Comparison of ENCODE assay signal across 19 cellular contexts in the genomic region with DNA sequence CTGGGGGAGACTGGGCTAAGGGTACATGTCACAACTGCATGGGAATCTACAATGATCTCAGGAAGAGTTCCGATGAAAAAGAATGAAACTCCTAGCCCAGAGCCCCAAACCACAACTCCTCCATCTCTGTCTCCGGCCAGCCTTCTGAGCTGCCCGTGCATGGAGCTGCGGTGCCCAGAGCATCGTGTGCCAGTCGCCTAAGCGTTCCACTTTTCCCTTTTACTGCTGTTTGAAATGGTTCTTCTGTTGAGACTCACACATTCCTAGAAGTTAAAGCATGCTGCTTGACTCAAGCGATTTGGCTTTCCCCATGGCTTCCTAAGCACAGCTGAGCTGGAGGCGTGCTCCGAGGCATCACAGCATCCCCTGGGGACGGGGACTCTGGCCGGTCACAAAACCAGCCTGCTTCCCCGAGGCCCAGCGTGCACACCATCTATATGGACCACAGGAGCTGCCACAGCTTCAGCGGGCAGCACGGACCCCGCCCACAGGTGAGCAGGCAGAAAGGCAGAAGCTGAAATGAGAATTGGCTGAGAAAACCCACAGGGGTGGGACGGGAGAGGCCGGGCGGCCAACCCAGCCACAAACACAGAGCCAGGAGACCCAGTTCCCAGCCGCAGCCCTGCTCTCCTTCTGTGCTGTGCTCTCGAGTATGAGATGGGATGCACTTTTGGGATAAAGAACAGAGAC. TPM values are rescaled to one million over a fixed set of nuclear protein-coding genes. Genes with fewer than 3 reads are reported as not detected.
"Had no signal": no experiment of that assay in that cellular context is flagged by ENCODE, and none has a peak within 500 bp of the region (broad histone marks: within the 10 kb centered on the region; RNA-seq: fewer than 3 reads in every experiment).

No MANE protein-coding gene starts in this region.

- H3K27me3 Mint-ChIP-seq: activated CD4-positive, alpha-beta memory T cell treated with anti-CD3 and anti-CD28 coated beads, Interleukin-2, amount 10 ng/mL, durations not matched to agents 7 days and 5 days; activated naive CD4-positive, alpha-beta T cell treated with anti-CD3 and anti-CD28 coated beads, Interleukin-2, amount 10 ng/mL, durations not matched to agents 7 days and 5 days; activated naive CD8-positive, alpha-beta T cell treated with anti-CD3 and anti-CD28 coated beads for 36 hours; activated T-helper 17 cell treated with anti-CD3 and anti-CD28 coated beads, Interleukin-2, amount 50 U/mL, for 72 hours; T-helper 17 cell had no signal

- H3K9me3 Mint-ChIP-seq: activated CD4-positive, alpha-beta memory T cell treated with anti-CD3 and anti-CD28 coated beads, Interleukin-2, amount 10 ng/mL, durations not matched to agents 7 days and 5 days; activated naive CD4-positive, alpha-beta T cell treated with anti-CD3 and anti-CD28 coated beads, Interleukin-2, amount 10 ng/mL, durations not matched to agents 7 days and 5 days; activated naive CD8-positive, alpha-beta T cell treated with anti-CD3 and anti-CD28 coated beads for 36 hours; activated T-helper 17 cell treated with anti-CD3 and anti-CD28 coated beads, Interleukin-2, amount 50 U/mL, for 72 hours had no signal

- H3K27ac ChIP-seq: breast epithelium had no signal

- H3K4me3 ChIP-seq: breast epithelium, K562 had no signal

- H3K4me3 Mint-ChIP-seq: activated CD4-positive, alpha-beta memory T cell treated with anti-CD3 and anti-CD28 coated beads, Interleukin-2, amount 10 ng/mL, durations not matched to agents 7 days and 5 days; activated naive CD4-positive, alpha-beta T cell treated with anti-CD3 and anti-CD28 coated beads, Interleukin-2, amount 10 ng/mL, durations not matched to agents 7 days and 5 days; activated naive CD8-positive, alpha-beta T cell treated with anti-CD3 and anti-CD28 coated beads for 36 hours; activated T-helper 17 cell treated with anti-CD3 and anti-CD28 coated beads, Interleukin-2, amount 50 U/mL, for 72 hours; T-helper 17 cell had no signal

- DNase-seq: activated CD4-positive, alpha-beta memory T cell treated with anti-CD3 and anti-CD28 coated beads, Interleukin-2, amount 10 ng/mL, durations not matched to agents 7 days and 5 days; activated CD4-positive, alpha-beta T cell treated with anti-CD3 and anti-CD28 coated beads, Interleukin-2, amount 50 U/mL, for 1 hour; activated CD4-positive, CD25-positive, alpha-beta regulatory T cell; activated gamma-delta T cell treated with Interleukin-2 at 50 U/mL for 16 hours; activated naive CD4-positive, alpha-beta T cell treated with anti-CD3 and anti-CD28 coated beads, Interleukin-2, amount 10 ng/mL, durations not matched to agents 7 days and 5 days; activated naive CD8-positive, alpha-beta T cell treated with anti-CD3 and anti-CD28 coated beads for 36 hours; activated T-cell treated with anti-CD3 and anti-CD28 coated beads for 4 hours; activated T-cell treated with anti-CD3 and anti-CD28 coated beads, Interleukin-2, amount 50 U/mL, for 48 hours; Karpas-422; MM.1S; NCI-H187 treated with DMSO at 0.1 percent for 48 hours; NCI-H2081 treated with DMSO at 0.1 percent for 48 hours; PC-3; SIG-M5; T-helper 17 cell; T1000 had no signal

- H3K27ac Mint-ChIP-seq: activated CD4-positive, alpha-beta memory T cell treated with anti-CD3 and anti-CD28 coated beads, Interleukin-2, amount 10 ng/mL, durations not matched to agents 7 days and 5 days; activated naive CD4-positive, alpha-beta T cell treated with anti-CD3 and anti-CD28 coated beads, Interleukin-2, amount 10 ng/mL, durations not matched to agents 7 days and 5 days; activated naive CD8-positive, alpha-beta T cell treated with anti-CD3 and anti-CD28 coated beads for 36 hours; activated T-helper 17 cell treated with anti-CD3 and anti-CD28 coated beads, Interleukin-2, amount 50 U/mL, for 72 hours had no signal

- ATAC-seq: activated T-helper 17 cell treated with anti-CD3 and anti-CD28 coated beads, Interleukin-2, amount 50 U/mL, for 72 hours; K562; PC-3; T-helper 17 cell had no signal

- H3K4me1 ChIP-seq: breast epithelium had no signal

- H3K36me3 ChIP-seq: breast epithelium had no signal

RNA-seq across cellular contexts. Expression of gene DUSP9, which starts 53.0 kb away (rescaled TPM):
- total RNA-seq: activated CD4-positive, alpha-beta memory T cell treated with anti-CD3 and anti-CD28 coated beads, Interleukin-2, amount 10 ng/mL, durations not matched to agents 7 days and 5 days; T-helper 17 cell had no signal
